18 cellular contexts compared by ENCODE assay signal in the genomic region with DNA sequence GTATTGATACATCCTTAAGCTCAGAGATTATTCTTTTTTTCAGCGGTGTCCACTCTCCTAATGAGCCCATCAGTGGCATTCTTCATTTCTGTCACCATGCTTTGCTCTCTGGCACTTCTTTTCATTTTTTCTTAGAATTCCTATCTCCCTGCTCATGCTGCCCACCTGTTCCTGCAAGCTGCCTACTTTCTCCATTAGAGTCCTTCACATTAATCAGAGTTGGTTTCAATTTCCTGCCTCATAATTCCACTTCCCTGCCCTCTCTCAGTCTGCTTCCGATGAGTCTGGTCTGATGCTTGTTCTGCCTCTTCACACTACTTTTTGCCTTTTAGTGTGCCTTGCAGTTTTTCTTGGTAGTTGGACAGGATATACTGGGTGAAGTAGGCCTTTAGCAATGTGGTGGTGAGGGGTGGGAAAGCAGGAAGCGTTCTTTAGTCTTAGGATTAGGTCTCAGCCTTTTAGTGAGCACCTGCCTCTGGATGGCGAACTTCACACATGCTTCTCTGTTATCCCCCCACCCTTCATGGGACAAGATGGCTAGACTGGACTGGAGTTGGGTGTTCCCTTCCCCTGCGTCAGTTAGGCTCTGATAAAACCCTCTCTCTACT. TPM values are rescaled to one million over a fixed set of nuclear protein-coding genes. Genes with fewer than 3 reads are reported as not detected.
"Had no signal": no experiment of that assay in that cellular context is flagged by ENCODE, and none has a peak within 500 bp of the region (broad histone marks: within the 10 kb centered on the region; RNA-seq: fewer than 3 reads in every experiment).

No MANE protein-coding gene starts in this region.

- ATAC-seq: activated CD4-positive, CD25-positive, alpha-beta regulatory T cell treated with anti-CD3 and anti-CD28 coated beads, Interleukin-2, amount 50 U/mL, for 24 hours; activated naive CD8-positive, alpha-beta T cell treated with anti-CD3 and anti-CD28 coated beads, Interleukin-2, amount 50 U/mL, for 24 hours; esophagus mucosa; left ventricle myocardium superior; stimulated activated naive CD8-positive, alpha-beta T cell treated with anti-CD3 and anti-CD28 coated beads, Interleukin-15, amount 100 ng/mL, for 72 hours; T-cell had no signal

- H3K27me3 ChIP-seq: ascending aorta, sigmoid colon had no signal

- H3K27ac ChIP-seq: ascending aorta, sigmoid colon had no signal

- H3K27ac Mint-ChIP-seq: activated naive CD4-positive, alpha-beta T cell treated with anti-CD3 and anti-CD28 coated beads for 36 hours; activated naive CD8-positive, alpha-beta T cell treated with anti-CD3 and anti-CD28 coated beads, Interleukin-2, amount 50 U/mL, for 24 hours; activated T-helper 2 cell treated with anti-CD3 and anti-CD28 coated beads, Interferon-gamma antibody, Interleukin-2, Interleukin-4, amounts not matched to agents 10 μg/mL and 5 μg/mL and 100 μg/mL, durations not matched to agents 14 hours and 24 hours and 36 hours; memory B cell; stimulated activated naive CD8-positive, alpha-beta T cell treated with anti-CD3 and anti-CD28 coated beads, Interleukin-15, amount 100 ng/mL, for 72 hours; T-cell; type B pancreatic cell had no signal

- H3K4me1 ChIP-seq: ascending aorta, sigmoid colon had no signal

- H3K4me1 Mint-ChIP-seq: activated naive CD8-positive, alpha-beta T cell treated with anti-CD3 and anti-CD28 coated beads, Interleukin-2, amount 50 U/mL, for 24 hours; memory B cell; stimulated activated naive CD8-positive, alpha-beta T cell treated with anti-CD3 and anti-CD28 coated beads, Interleukin-15, amount 100 ng/mL, for 72 hours; T-cell had no signal

- H3K36me3 Mint-ChIP-seq: memory B cell, T-cell had no signal

- H3K4me3 Mint-ChIP-seq: activated naive CD4-positive, alpha-beta T cell treated with anti-CD3 and anti-CD28 coated beads for 36 hours; activated naive CD8-positive, alpha-beta T cell treated with anti-CD3 and anti-CD28 coated beads, Interleukin-2, amount 50 U/mL, for 24 hours; memory B cell; nephron; stimulated activated naive CD8-positive, alpha-beta T cell treated with anti-CD3 and anti-CD28 coated beads, Interleukin-15, amount 100 ng/mL, for 72 hours; T-cell; type B pancreatic cell had no signal

- H3K36me3 ChIP-seq: ascending aorta, sigmoid colon had no signal

- DNase-seq: activated naive CD4-positive, alpha-beta T cell treated with anti-CD3 and anti-CD28 coated beads for 36 hours; activated naive CD8-positive, alpha-beta T cell treated with anti-CD3 and anti-CD28 coated beads, Interleukin-2, amount 50 U/mL, for 24 hours; kidney glomerular epithelial cell; left ventricle myocardium superior; sigmoid colon; stimulated activated CD4-positive, alpha-beta T cell treated with anti-CD3 and anti-CD28 coated beads, Interleukin-1b, Interleukin-23, amount 100 ng/mL, for 48 hours; stimulated activated naive CD8-positive, alpha-beta T cell treated with anti-CD3 and anti-CD28 coated beads, Interleukin-15, amount 100 ng/mL, for 72 hours; T-cell; T-helper 9 cell had no signal

- H3K4me3 ChIP-seq: ascending aorta, sigmoid colon had no signal

- H3K9me3 Mint-ChIP-seq: activated naive CD4-positive, alpha-beta T cell treated with anti-CD3 and anti-CD28 coated beads for 36 hours; activated naive CD8-positive, alpha-beta T cell treated with anti-CD3 and anti-CD28 coated beads, Interleukin-2, amount 50 U/mL, for 24 hours; activated T-helper 2 cell treated with anti-CD3 and anti-CD28 coated beads, Interferon-gamma antibody, Interleukin-2, Interleukin-4, amounts not matched to agents 10 μg/mL and 5 μg/mL and 100 μg/mL, durations not matched to agents 14 hours and 24 hours and 36 hours; memory B cell; nephron; stimulated activated naive CD8-positive, alpha-beta T cell treated with anti-CD3 and anti-CD28 coated beads, Interleukin-15, amount 100 ng/mL, for 72 hours; T-cell; type B pancreatic cell had no signal

- H3K9me3 ChIP-seq: ascending aorta, sigmoid colon had no signal

- H3K27me3 Mint-ChIP-seq: type B pancreatic cell had no signal

RNA-seq across cellular contexts. Expression of a gene that starts 53.6 kb away (rescaled TPM):
- total RNA-seq: activated T-helper 2 cell treated with anti-CD3 and anti-CD28 coated beads, Interferon-gamma antibody, Interleukin-2, Interleukin-4, amounts not matched to agents 10 μg/mL and 5 μg/mL and 100 μg/mL, durations not matched to agents 14 hours and 24 hours and 36 hours; bronchial epithelial cell; osteoblast had no signal
